In the genomic region with DNA sequence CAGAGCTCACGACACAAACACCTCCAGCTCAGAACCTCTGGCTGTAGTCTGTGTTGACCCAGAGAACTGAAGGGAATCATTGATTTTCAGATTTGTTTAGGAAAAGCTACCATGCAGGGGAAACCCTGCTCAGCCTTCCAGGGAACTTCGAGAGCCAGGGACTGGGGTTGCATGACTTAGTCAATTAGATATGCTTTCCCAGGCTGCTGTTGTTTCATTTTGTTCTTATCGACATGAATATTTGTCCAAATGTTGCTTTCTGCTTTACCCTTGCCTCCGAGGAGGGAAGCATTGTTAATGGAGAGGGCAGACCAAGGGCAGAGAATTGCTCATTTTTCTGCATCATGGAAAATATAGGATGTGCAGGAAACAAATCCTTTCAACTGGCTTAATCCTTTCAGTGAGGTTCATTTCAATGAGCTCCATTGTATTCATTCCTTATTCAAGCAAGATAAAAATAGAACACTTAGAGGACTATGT, we compare ENCODE assay signal across 11 cellular contexts.
DNase-seq lines count a peak whose midpoint lies in the region; ATAC-seq and TF ChIP-seq lines count a peak whose summit lies in the region.
"Had no signal": no experiment of that assay in that cellular context is flagged by ENCODE, and none has a peak within 500 bp of the region (broad histone marks: within the 10 kb centered on the region; RNA-seq: fewer than 3 reads in every experiment).

No MANE protein-coding gene starts in this region.

- H3K27me3 ChIP-seq in upper lobe of left lung: no peaks in the 10 kb centered on the region

- H3K9me3 ChIP-seq in mesodermal cell (ENCODE audit: control insufficient read depth, low read length) (no peaks in the 10 kb centered on the region), upper lobe of left lung (no peaks in the 10 kb centered on the region)

- ATAC-seq in upper lobe of left lung (ENCODE audit: low FRiP score in 2 of 2) (no peak), GM21825 (IDR thresholded peaks at IDR 0.05; ENCODE audit: unreplicated experiment) (no peak), GM21576 (IDR thresholded peaks at IDR 0.05; ENCODE audit: unreplicated experiment) (no peak)

- no peaks in the 10 kb centered on the region for H3K36me3 ChIP-seq in mesodermal cell (ENCODE audit: control insufficient read depth, insufficient read depth, low read length)
- no peaks in the 10 kb centered on the region for H3K36me3 ChIP-seq in upper lobe of left lung

- peak overlapping the region; percentile 41 to 74 (median 71) for H3K4me3 Mint-ChIP-seq in brain

- 60 to 79% methylated on average over 1 to 3 of the region's 4 CpGs for WGBS in mesodermal cell (ENCODE audit: insufficient coverage in 2 of 2), 2 experiments
- WGBS in upper lobe of left lung, 2 donors: 36 to 48% methylated on average over 4 of the region's 4 CpGs

- H3K27me3 Mint-ChIP-seq in brain: peaks cover 13% of the 10 kb centered on the region

- no peak for TF ChIP-seq EP300 in upper lobe of left lung (IDR thresholded peaks at IDR 0.05)

- peaks cover 0 to 4% (median 0%) of the 10 kb centered on the region in 5 experiments for H3K9me3 Mint-ChIP-seq in brain

- H3K27ac Mint-ChIP-seq in brain: peak overlapping the region in 4 of 5 experiments; percentile 63 to 84 (median 84)

- peaks cover 30% of the 10 kb centered on the region for H3K4me1 Mint-ChIP-seq in brain

- H3K4me1 ChIP-seq in mesodermal cell (ENCODE audit: control insufficient read depth, insufficient read depth, low read length, poor library complexity, severe bottlenecking) (peaks cover 31% of the 10 kb centered on the region), upper lobe of left lung (peaks cover 0 to 35% (median 7%) of the 10 kb centered on the region in 4 donors)
- H3K4me1 ChIP-seq: parathyroid adenoma had no signal

- H3K27ac ChIP-seq in mesodermal cell (ENCODE audit: low read depth, low read length, severe bottlenecking): peak overlapping the region; percentile 66
- H3K27ac ChIP-seq in upper lobe of left lung: peak overlapping the region; percentile 45 to 78 (median 72)
- H3K27ac ChIP-seq: parathyroid adenoma had no signal

- no peaks in the 10 kb centered on the region for H3K36me3 Mint-ChIP-seq in brain

- DNase-seq in SHP77 treated with DMSO at 0.1 percent for 48 hours (lab: John Stamatoyannopoulos, UW) (peak; percentile 22), SHP77 (lab: John Stamatoyannopoulos, UW) (no peak), upper lobe of left lung (no peak)
- DNase-seq in activated CD8-positive, alpha-beta memory T cell treated with anti-CD3 and anti-CD28 coated beads for 24 hours: no peak
- DNase-seq: activated CD4-positive, alpha-beta T cell treated with anti-CD3 and anti-CD28 coated beads for 48 hours; activated effector memory CD4-positive, alpha-beta T cell treated with Interleukin-2 at 50 U/mL for 16 hours had no signal

- TF ChIP-seq CTCF in brain (conservative IDR thresholded peaks at IDR 0.05): no peak
- no peak for TF ChIP-seq CTCF in upper lobe of left lung (IDR thresholded peaks at IDR 0.05)

- TF ChIP-seq POLR2A in upper lobe of left lung (IDR thresholded peaks at IDR 0.05): no peak

- H3K4me3 ChIP-seq in mesodermal cell (ENCODE audit: extremely low read depth, insufficient read depth, low read length, poor library complexity, severe bottlenecking): no peak overlapping the region
- H3K4me3 ChIP-seq in upper lobe of left lung: peak overlapping the region in 2 of 4 donors; percentile 16 to 18
